In the genomic region with DNA sequence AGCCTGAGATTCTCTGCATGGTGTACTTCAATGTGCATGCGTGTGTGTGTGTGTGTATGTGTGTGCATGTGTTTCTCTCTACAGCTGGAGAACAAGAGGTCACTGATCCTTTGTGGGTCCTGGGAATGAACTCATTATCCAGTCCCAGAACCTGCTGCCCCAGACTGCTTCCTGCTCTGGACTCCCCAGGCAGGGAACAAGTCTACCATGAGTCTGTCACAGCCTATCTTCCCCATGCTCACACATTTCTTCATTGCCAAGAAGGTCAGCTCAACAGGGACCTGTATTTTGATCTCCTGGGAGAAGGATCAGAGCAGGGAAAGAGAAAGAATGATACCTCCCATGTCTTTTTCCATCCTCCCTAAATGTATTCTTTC, we compare ENCODE assay signal across 10 cellular contexts. TPM values are rescaled to one million over a fixed set of nuclear protein-coding genes. Genes with fewer than 3 reads are reported as not detected.
A peak's percentile ranks its signal among the peaks of the same experiment; 100 is the strongest.
DNase-seq lines count a peak whose midpoint lies in the region; ATAC-seq, FAIRE-seq and TF ChIP-seq lines count a peak whose summit lies in the region.
"Had no signal": no experiment of that assay in that cellular context is flagged by ENCODE, and none has a peak within 500 bp of the region (broad histone marks: within the 10 kb centered on the region; RNA-seq: fewer than 3 reads in every experiment).

No MANE protein-coding gene starts in this region.

- peaks cover 23% of the 10 kb centered on the region for H3K4me1 ChIP-seq in GM12878 (ENCODE audit: control insufficient read depth, insufficient read depth, low read length)
- H3K4me1 ChIP-seq in pancreas: peaks cover 9 to 18% (median 15%) of the 10 kb centered on the region in 3 donors

- H3K4me1 Mint-ChIP-seq in activated CD4-positive, alpha-beta T cell treated with anti-CD3 and anti-CD28 coated beads for 36 hours: peaks cover 56% of the 10 kb centered on the region

- no peaks in the 10 kb centered on the region for H3K27me3 Mint-ChIP-seq in activated CD4-positive, alpha-beta T cell treated with anti-CD3 and anti-CD28 coated beads for 36 hours

- no peak for ATAC-seq in activated CD4-positive, alpha-beta T cell treated with anti-CD3 and anti-CD28 coated beads for 36 hours
- ATAC-seq in GM12878 (no peak; the same call in 2 of the 3 replicates), GM18868 (IDR thresholded peaks at IDR 0.05; ENCODE audit: unreplicated experiment) (no peak), pancreas (no peak)

- H3K9ac ChIP-seq in GM12878 (ENCODE audit: control insufficient read depth, insufficient read depth, low read length): peak overlapping the region; percentile 55

- peaks cover 18% of the 10 kb centered on the region for H3K36me3 Mint-ChIP-seq in activated CD4-positive, alpha-beta T cell treated with anti-CD3 and anti-CD28 coated beads for 36 hours (ENCODE audit: low read depth)

- peak overlapping the region; percentile 38; the same call in 1 of the 2 replicates for H2AFZ ChIP-seq in GM12878 (ENCODE audit: control insufficient read depth, low read depth, low read length)

- RAD21 ChIA-PET in GM12878 (lab: Charles Lee; ENCODE audit: unreplicated experiment): interaction anchor here (0.6 to 2.4 kb wide), 9 partner anchors 9 to 283 kb away, joined by 3 to 13 read pairs (median 5); a partner anchor contains a TSS

- 0% methylated on average over 1 of the region's 1 CpG for WGBS in GM12878 (ENCODE audit: insufficient coverage, insufficient replicate concordance, low lambda C conversion rate, missing lambda C conversion rate)
- WGBS in pancreas, 2 donors: 69 to 79% methylated on average over 1 of the region's 1 CpG

- H3K27ac ChIP-seq in GM12878 (ENCODE audit: control insufficient read depth, insufficient read depth): peak overlapping the region; percentile 57
- no peak overlapping the region for H3K27ac ChIP-seq in pancreas
- H3K27ac ChIP-seq: SK-N-MC had no signal

- in situ Hi-C loops in GM12878 (cut with MboI): no loop called here

- no peak for TF ChIP-seq EP300 in GM12878 (IDR thresholded peaks at IDR 0.05; ENCODE audit: borderline replicate concordance in 1 of 2, control insufficient read depth in 1 of 2, low read depth in 2 of 2, low read length in 2 of 2)

- no peaks in the 10 kb centered on the region for H3K9me3 Mint-ChIP-seq in activated CD4-positive, alpha-beta T cell treated with anti-CD3 and anti-CD28 coated beads for 36 hours (ENCODE audit: low read depth)

- H3K79me2 ChIP-seq in GM12878 (ENCODE audit: control insufficient read depth, insufficient read depth, low read length): peaks cover 25% of the 10 kb centered on the region

- TF ChIP-seq POLR2A in GM12878 (IDR thresholded peaks at IDR 0.05; ENCODE audit: low read depth, low read length): no peak; the same call in 1 of the 2 replicates

- H3K4me3 Mint-ChIP-seq in activated CD4-positive, alpha-beta T cell treated with anti-CD3 and anti-CD28 coated beads for 36 hours: peak overlapping the region; percentile 89

- no peak for TF ChIP-seq RAD21 in GM12878 (IDR thresholded peaks at IDR 0.05; ENCODE audit: insufficient read depth, low read depth, low read length)

- DNase-seq in activated CD4-positive, alpha-beta T cell treated with anti-CD3 and anti-CD28 coated beads for 36 hours: no peak
- DNase-seq in activated CD4-positive, alpha-beta T cell treated with anti-CD3 and anti-CD28 coated beads, Interleukin-2, amount 50 U/mL, for 4 hours: no peak
- no peak for DNase-seq in Jurkat, Clone E6-1 (ENCODE audit: low read depth, low spot score)
- DNase-seq in GM12878 (ENCODE audit: low read depth, low spot score): no peak
- DNase-seq in posterior vena cava (ENCODE audit: low spot score): peak; percentile 56
- DNase-seq in GM10248 (ENCODE audit: extremely low spot score): no peak
- DNase-seq in pancreas: no peak
- DNase-seq: NCI-H526 treated with DMSO at 0.1 percent for 48 hours had no signal

- no TSS peak for BruUV-seq in GM12878 (replicated peaks; lab: Mats Ljungman, UMichigan)

- H3K9me3 ChIP-seq in GM12878 (replicated peaks; ENCODE audit: control insufficient read depth, insufficient read depth, low read length): no peaks in the 10 kb centered on the region
- H3K9me3 ChIP-seq in pancreas: no peaks in the 10 kb centered on the region

- H4K20me1 ChIP-seq in GM12878 (ENCODE audit: control insufficient read depth, insufficient read depth): no peaks in the 10 kb centered on the region

- TF ChIP-seq CTCF in GM12878 (IDR thresholded peaks at IDR 0.05 in 2 of 3, conservative IDR thresholded peaks at IDR 0.05 in 1 of 3; ENCODE audit: control insufficient read depth in 2 of 3, extremely low read depth in 1 of 3, insufficient read depth in 1 of 3, low read depth in 3 of 3, low read length in 3 of 3): no peak
- no peak for TF ChIP-seq CTCF in GM10248 (IDR thresholded peaks at IDR 0.05; ENCODE audit: control extremely low read depth, extremely low read depth, low read depth, missing control alignments)
- TF ChIP-seq CTCF in pancreas (IDR thresholded peaks at IDR 0.05): no peak

- CTCF ChIA-PET in activated CD4-positive, alpha-beta T cell treated with anti-CD3 and anti-CD28 coated beads for 36 hours (lab: Charles Lee): interaction anchor here (0.7 to 2.1 kb wide), 11 partner anchors 8 to 162 kb away, joined by 3 to 10 read pairs (median 3); a partner anchor contains a TSS
- CTCF ChIA-PET in GM12878 (lab: Yijun Ruan, JAX): interaction anchor here (0.8 to 3.8 kb wide), 20 partner anchors 9 to 282 kb away, joined by 3 to 22 read pairs (median 4); a partner anchor contains a TSS
- CTCF ChIA-PET in GM10248 (lab: Yijun Ruan, JAX): interaction anchor here (1.1 to 2.9 kb wide), 12 partner anchors 9 to 283 kb away, joined by 3 to 19 read pairs (median 6); a partner anchor contains a TSS

- peak overlapping the region; percentile 91 for H3K4me3 ChIP-seq in Jurkat, Clone E6-1 (ENCODE audit: low read length)
- H3K4me3 ChIP-seq in GM12878 (peak overlapping the region; percentile 92), pancreas (no peak overlapping the region)
- H3K4me3 ChIP-seq: SK-N-MC had no signal

- no peaks in the 10 kb centered on the region; a peak in 1 of 4 replicates for H3K36me3 ChIP-seq in GM12878 (ENCODE audit: control insufficient read depth in 2 of 2, insufficient read depth in 2 of 2, low read length in 1 of 2)
- no peaks in the 10 kb centered on the region for H3K36me3 ChIP-seq in pancreas

- POLR2A ChIA-PET in activated CD4-positive, alpha-beta T cell treated with anti-CD3 and anti-CD28 coated beads for 36 hours (lab: Charles Lee): no interaction called here
- POLR2A ChIA-PET in GM12878 (lab: Charles Lee): interaction anchor here (0.5 to 2.2 kb wide), 5 partner anchors 9 to 31 kb away, joined by 3 to 18 read pairs (median 3); a partner anchor contains a TSS
- POLR2A ChIA-PET in GM10248 (lab: Yijun Ruan, JAX): no interaction called here

- intact Hi-C loops in activated CD4-positive, alpha-beta T cell treated with anti-CD3 and anti-CD28 coated beads for 36 hours (cut with DNase I, micrococcal nuclease): loop anchor here (1.0 to 5.0 kb wide), 4 partner anchors 47 to 654 kb away; a partner anchor contains a TSS
- intact Hi-C loops in GM12878 (cut with micrococcal nuclease; ENCODE audit: unreplicated experiment) (loop anchor here (2.0 kb wide), 1 partner anchor 47 kb away; a partner anchor contains a TSS), posterior vena cava (cut with DNase I) (no loop called here), pancreas (cut with DNase I) (no loop called here)

- H3K27ac Mint-ChIP-seq in activated CD4-positive, alpha-beta T cell treated with anti-CD3 and anti-CD28 coated beads for 36 hours: peak overlapping the region; percentile 93

- peak overlapping the region; percentile 64 for H3K4me2 ChIP-seq in GM12878 (ENCODE audit: control insufficient read depth, insufficient read depth)

- H3K27me3 ChIP-seq in GM12878 (replicated peaks in 1 of 2; ENCODE audit: control insufficient read depth in 2 of 2, insufficient read depth in 2 of 2, low read length in 1 of 2) (no peaks in the 10 kb centered on the region), pancreas (peaks cover 0 to 8% (median 0%) of the 10 kb centered on the region in 4 donors)

- no peak for FAIRE-seq in GM12878 (lab: Jason Lieb, UNC)
- FAIRE-seq in pancreas (lab: Jason Lieb, UNC): no peak

- SMC1A ChIA-PET in GM12878 (lab: Charles Lee; ENCODE audit: uncharacterized antibody, unreplicated experiment): interaction anchor here (0.5 to 2.1 kb wide), 14 partner anchors 9 to 283 kb away, joined by 3 to 16 read pairs (median 4); a partner anchor contains a TSS

RNA-seq across cellular contexts. Expression of a gene that starts 2.9 kb away (rescaled TPM):
- total RNA-seq in activated CD4-positive, alpha-beta T cell treated with anti-CD3 and anti-CD28 coated beads for 36 hours: 10 to 100 TPM; 28.0 to 46.9 TPM
- polyA plus RNA-seq in Jurkat, Clone E6-1 (2012; ENCODE audit: insufficient read depth, insufficient read length): 25.0 TPM
- 13.0 and 14.1 TPM in 2 replicates for total RNA-seq in GM12878 (2013; cell fraction: nucleolus; rRNA removed)
- total RNA-seq in GM12878 (2014; rRNA removed): 11.1 and 14.1 TPM in 2 replicates
- total RNA-seq in GM12878 (2014; rRNA removed; fragmentation: Illumina TruSeq; extraction: Trizol): 10.2 and 13.9 TPM in 2 replicates
- 17.9 and 19.8 TPM in 2 replicates for total RNA-seq in GM12878 (2021)
- polyA plus RNA-seq in GM12878 (2011; ENCODE audit: low read depth): 6.7 TPM
- polyA plus RNA-seq in GM12878 (2011; rRNA removed): 11.6 and 13.9 TPM in 2 replicates
- polyA plus RNA-seq in GM12878 (2011; cell fraction: cytosol; rRNA removed): 10.5 and 13.7 TPM in 2 replicates
- polyA plus RNA-seq in GM12878 (2011; cell fraction: nucleus; rRNA removed): 28.7 and 34.5 TPM in 2 replicates
- polyA plus RNA-seq in GM12878 (2012): 9.1 and 10.5 TPM in 2 replicates
- 6.8 and 10.6 TPM in 2 replicates for polyA plus RNA-seq in GM12878 (2014; fragmentation: Illumina TruSeq; extraction: Trizol)
- polyA plus RNA-seq in GM12878 (2014; fragmentation: Nextera tagmentation; extraction: Ambion mirVana): under 1 TPM; 0.29 to 0.47 TPM
- 11.3 and 13.6 TPM in 2 replicates for polyA plus RNA-seq in GM12878 (2014; rRNA removed)
- 1 to 10 TPM; 2.5 to 2.8 TPM for polyA plus RNA-seq in GM12878 (2016; fragmentation: Nextera tagmentation; extraction: Ambion mirVana)
- polyA minus RNA-seq in GM12878 (2011; rRNA and poly(A)+ RNA removed): 9.4 and 16.3 TPM in 2 replicates
- polyA minus RNA-seq in GM12878 (2011; cell fraction: cytosol; rRNA and poly(A)+ RNA removed): 6.4 and 8.3 TPM in 2 replicates
- polyA minus RNA-seq in GM12878 (2011; cell fraction: nucleus; rRNA and poly(A)+ RNA removed): 8.0 and 19.8 TPM in 2 replicates
- total RNA-seq in posterior vena cava: 1 to 10 TPM; 1.8 to 2.2 TPM
- 1 to 10 TPM in 1 of 6 donors, under 1 TPM in 5; 0.24 to 1.2 (median 0.72) TPM for total RNA-seq in pancreas
- 1 to 10 TPM in 1 of 2 donors, under 1 TPM in 1; 0.87 to 3.0 TPM for polyA plus RNA-seq in pancreas

RNA-seq across cellular contexts. Expression of a gene that starts 3.4 kb away (rescaled TPM):
- total RNA-seq in activated CD4-positive, alpha-beta T cell treated with anti-CD3 and anti-CD28 coated beads for 36 hours: 10 to 100 TPM; 13.6 to 15.9 TPM
- polyA plus RNA-seq in Jurkat, Clone E6-1 (2012; ENCODE audit: insufficient read depth, insufficient read length): 6.1 TPM
- 28.1 and 28.4 TPM in 2 replicates for total RNA-seq in GM12878 (2013; cell fraction: nucleolus; rRNA removed)
- 24.8 and 32.7 TPM in 2 replicates for total RNA-seq in GM12878 (2014; rRNA removed)
- 18.8 and 21.7 TPM in 2 replicates for total RNA-seq in GM12878 (2014; rRNA removed; fragmentation: Illumina TruSeq; extraction: Trizol)
- total RNA-seq in GM12878 (2021): 11.8 and 13.8 TPM in 2 replicates
- 16.0 TPM for polyA plus RNA-seq in GM12878 (2011; ENCODE audit: low read depth)
- polyA plus RNA-seq in GM12878 (2011; rRNA removed): 32.2 and 40.4 TPM in 2 replicates
- 23.1 and 29.6 TPM in 2 replicates for polyA plus RNA-seq in GM12878 (2011; cell fraction: cytosol; rRNA removed)
- 16.6 and 19.0 TPM in 2 replicates for polyA plus RNA-seq in GM12878 (2011; cell fraction: nucleus; rRNA removed)
- 27.7 and 28.4 TPM in 2 replicates for polyA plus RNA-seq in GM12878 (2012)
- polyA plus RNA-seq in GM12878 (2014; fragmentation: Illumina TruSeq; extraction: Trizol): 24.7 and 27.0 TPM in 2 replicates
- polyA plus RNA-seq in GM12878 (2014; fragmentation: Nextera tagmentation; extraction: Ambion mirVana): 10 to 100 TPM; 23.4 to 25.1 TPM
- 19.0 and 20.8 TPM in 2 replicates for polyA plus RNA-seq in GM12878 (2014; rRNA removed)
- polyA plus RNA-seq in GM12878 (2016; fragmentation: Nextera tagmentation; extraction: Ambion mirVana): 10 to 100 TPM; 27.7 to 30.0 TPM
- polyA minus RNA-seq in GM12878 (2011; rRNA and poly(A)+ RNA removed): 24.3 and 40.1 TPM in 2 replicates
- 8.2 and 9.2 TPM in 2 replicates for polyA minus RNA-seq in GM12878 (2011; cell fraction: cytosol; rRNA and poly(A)+ RNA removed)
- 10.5 and 15.4 TPM in 2 replicates for polyA minus RNA-seq in GM12878 (2011; cell fraction: nucleus; rRNA and poly(A)+ RNA removed)
- total RNA-seq in posterior vena cava: 10 to 100 TPM; 20.1 to 26.3 TPM
- total RNA-seq in pancreas: 10 to 100 TPM; 12.2 to 17.9 (median 14.5) TPM
- 10 to 100 TPM; 13.0 to 29.8 TPM for polyA plus RNA-seq in pancreas

RNA-seq across cellular contexts. Expression of a gene that starts 10.7 kb away (rescaled TPM):
- 100 to 1,000 TPM; 132 to 208 TPM for total RNA-seq in activated CD4-positive, alpha-beta T cell treated with anti-CD3 and anti-CD28 coated beads for 36 hours
- 370 TPM for polyA plus RNA-seq in Jurkat, Clone E6-1 (2012; ENCODE audit: insufficient read depth, insufficient read length)
- 35.5 and 41.8 TPM in 2 replicates for total RNA-seq in GM12878 (2013; cell fraction: nucleolus; rRNA removed)
- total RNA-seq in GM12878 (2014; rRNA removed) (201 and 202 TPM in 2 replicates), GM12878 (2014; rRNA removed; fragmentation: Illumina TruSeq; extraction: Trizol) (116 and 120 TPM in 2 replicates), GM12878 (2021) (189 TPM in 2 replicates), posterior vena cava (10 to 100 TPM; 65.3 to 66.0 TPM), pancreas (10 to 100 TPM; 30.6 to 48.5 (median 40.3) TPM)
- polyA plus RNA-seq in GM12878 (2011; ENCODE audit: low read depth): 74.3 TPM
- polyA plus RNA-seq in GM12878 (2011; rRNA removed) (155 and 251 TPM in 2 replicates), GM12878 (2014; fragmentation: Illumina TruSeq; extraction: Trizol) (213 and 240 TPM in 2 replicates), GM12878 (2014; fragmentation: Nextera tagmentation; extraction: Ambion mirVana) (10 to 100 TPM; 26.1 to 45.7 TPM), GM12878 (2014; rRNA removed) (237 and 311 TPM in 2 replicates), GM12878 (2016; fragmentation: Nextera tagmentation; extraction: Ambion mirVana) (100 to 1,000 TPM; 344 to 385 TPM), pancreas (10 to 100 TPM; 26.7 to 43.4 TPM)
- 241 and 318 TPM in 2 replicates for polyA plus RNA-seq in GM12878 (2011; cell fraction: cytosol; rRNA removed)
- 132 and 140 TPM in 2 replicates for polyA plus RNA-seq in GM12878 (2011; cell fraction: nucleus; rRNA removed)
- polyA plus RNA-seq in GM12878 (2012): 98.0 and 98.2 TPM in 2 replicates
- polyA minus RNA-seq in GM12878 (2011; rRNA and poly(A)+ RNA removed): 134 and 149 TPM in 2 replicates
- 49.7 and 57.6 TPM in 2 replicates for polyA minus RNA-seq in GM12878 (2011; cell fraction: cytosol; rRNA and poly(A)+ RNA removed)
- 32.0 and 54.1 TPM in 2 replicates for polyA minus RNA-seq in GM12878 (2011; cell fraction: nucleus; rRNA and poly(A)+ RNA removed)

RNA-seq across cellular contexts. Expression of a gene that starts 13.5 kb away (rescaled TPM):
- total RNA-seq in activated CD4-positive, alpha-beta T cell treated with anti-CD3 and anti-CD28 coated beads for 36 hours: 10 to 100 TPM; 20.9 to 22.5 TPM
- polyA plus RNA-seq in Jurkat, Clone E6-1 (2012; ENCODE audit: insufficient read depth, insufficient read length): 35.9 TPM
- 20.5 and 20.9 TPM in 2 replicates for total RNA-seq in GM12878 (2013; cell fraction: nucleolus; rRNA removed)
- total RNA-seq in GM12878 (2014; rRNA removed): 15.6 and 17.6 TPM in 2 replicates
- total RNA-seq in GM12878 (2014; rRNA removed; fragmentation: Illumina TruSeq; extraction: Trizol): 10.3 and 10.4 TPM in 2 replicates
- total RNA-seq in GM12878 (2021): 25.5 and 26.7 TPM in 2 replicates
- 7.7 TPM for polyA plus RNA-seq in GM12878 (2011; ENCODE audit: low read depth)
- polyA plus RNA-seq in GM12878 (2011; rRNA removed): 11.1 and 16.6 TPM in 2 replicates
- 20.0 and 26.5 TPM in 2 replicates for polyA plus RNA-seq in GM12878 (2011; cell fraction: cytosol; rRNA removed)
- 36.0 and 36.4 TPM in 2 replicates for polyA plus RNA-seq in GM12878 (2011; cell fraction: nucleus; rRNA removed)
- polyA plus RNA-seq in GM12878 (2012): 18.9 and 20.4 TPM in 2 replicates
- polyA plus RNA-seq in GM12878 (2014; fragmentation: Illumina TruSeq; extraction: Trizol): 17.9 and 20.6 TPM in 2 replicates
- polyA plus RNA-seq in GM12878 (2014; fragmentation: Nextera tagmentation; extraction: Ambion mirVana): 1 to 10 TPM; 2.4 to 5.1 TPM
- 29.3 and 32.3 TPM in 2 replicates for polyA plus RNA-seq in GM12878 (2014; rRNA removed)
- 1 to 10 TPM; 3.3 to 4.0 TPM for polyA plus RNA-seq in GM12878 (2016; fragmentation: Nextera tagmentation; extraction: Ambion mirVana)
- 17.7 and 24.6 TPM in 2 replicates for polyA minus RNA-seq in GM12878 (2011; rRNA and poly(A)+ RNA removed)
- polyA minus RNA-seq in GM12878 (2011; cell fraction: cytosol; rRNA and poly(A)+ RNA removed): 4.9 and 6.8 TPM in 2 replicates
- polyA minus RNA-seq in GM12878 (2011; cell fraction: nucleus; rRNA and poly(A)+ RNA removed): 7.3 and 12.1 TPM in 2 replicates
- 1 to 10 TPM; 7.4 to 9.4 TPM for total RNA-seq in posterior vena cava
- total RNA-seq in pancreas: 10 to 100 TPM in 1 of 6 donors, 1 to 10 TPM in 5; 6.7 to 11.3 (median 7.6) TPM
- 10 to 100 TPM; 17.2 to 32.5 TPM for polyA plus RNA-seq in pancreas

RNA-seq across cellular contexts. Expression of a gene that starts 25.5 kb away (rescaled TPM):
- 1 to 10 TPM; 6.6 to 6.8 TPM for total RNA-seq in activated CD4-positive, alpha-beta T cell treated with anti-CD3 and anti-CD28 coated beads for 36 hours
- 7.6 TPM for polyA plus RNA-seq in Jurkat, Clone E6-1 (2012; ENCODE audit: insufficient read depth, insufficient read length)
- total RNA-seq in GM12878 (2013; cell fraction: nucleolus; rRNA removed): 3.3 and 4.2 TPM in 2 replicates
- 0.79 and 0.87 TPM in 2 replicates for total RNA-seq in GM12878 (2014; rRNA removed)
- total RNA-seq in GM12878 (2014; rRNA removed; fragmentation: Illumina TruSeq; extraction: Trizol): 0.41 and 0.72 TPM in 2 replicates
- total RNA-seq in GM12878 (2021): 1.0 and 2.7 TPM in 2 replicates
- 0.47 TPM for polyA plus RNA-seq in GM12878 (2011; ENCODE audit: low read depth)
- polyA plus RNA-seq in GM12878 (2011; rRNA removed): 1.8 and 2.0 TPM in 2 replicates
- 1.4 and 2.9 TPM in 2 replicates for polyA plus RNA-seq in GM12878 (2011; cell fraction: cytosol; rRNA removed)
- 18.3 and 22.8 TPM in 2 replicates for polyA plus RNA-seq in GM12878 (2011; cell fraction: nucleus; rRNA removed)
- 1.2 TPM in 2 replicates for polyA plus RNA-seq in GM12878 (2012)
- 0.57 and 1.2 TPM in 2 replicates for polyA plus RNA-seq in GM12878 (2014; fragmentation: Illumina TruSeq; extraction: Trizol)
- under 1 TPM; 0.10 to 0.35 TPM for polyA plus RNA-seq in GM12878 (2014; fragmentation: Nextera tagmentation; extraction: Ambion mirVana)
- polyA plus RNA-seq in GM12878 (2014; rRNA removed): 1.8 and 1.9 TPM in 2 replicates
- 1 to 10 TPM in 1 of 2 experiments, under 1 TPM in 1; 0.95 to 1.3 TPM for polyA plus RNA-seq in GM12878 (2016; fragmentation: Nextera tagmentation; extraction: Ambion mirVana)
- 0.44 and 1.5 TPM in 2 replicates for polyA minus RNA-seq in GM12878 (2011; rRNA and poly(A)+ RNA removed)
- polyA minus RNA-seq in GM12878 (2011; cell fraction: cytosol; rRNA and poly(A)+ RNA removed): 1.9 and 2.1 TPM in 2 replicates
- 5.1 and 7.7 TPM in 2 replicates for polyA minus RNA-seq in GM12878 (2011; cell fraction: nucleus; rRNA and poly(A)+ RNA removed)
- 1 to 10 TPM in 1 of 2 donors, under 1 TPM in 1; 0.57 to 1.1 TPM for total RNA-seq in posterior vena cava
- total RNA-seq in pancreas: 1 to 10 TPM; 2.1 to 5.8 (median 3.8) TPM
- polyA plus RNA-seq in pancreas: 1 to 10 TPM; 1.6 to 3.3 TPM

Comparison
In these comparisons a context has a peak if more than half of its experiments do, and no peak if none do; other contexts are left out.
1. H3K4me3 ChIP-seq: peak in Jurkat, Clone E6-1 (single experiment) and GM12878 (single experiment); none in pancreas (0 of 4).
2. intact Hi-C loops: an anchor here in activated CD4-positive, alpha-beta T cell treated with anti-CD3 and anti-CD28 coated beads for 36 hours (1.0 to 5.0 kb wide) and GM12878 (2.0 kb wide); none called in posterior vena cava and pancreas.